In genomic region chr7:46565257-46565656, GRCh38 we compare ENCODE assay signal across 13 cellular contexts.
"Had no signal": no experiment of that assay in that cellular context is flagged by ENCODE, and none has a peak within 500 bp of the region (broad histone marks: within the 10 kb centered on the region; RNA-seq: fewer than 3 reads in every experiment).

No MANE protein-coding gene starts in this region.

- ATAC-seq: activated CD4-positive, CD25-positive, alpha-beta regulatory T cell treated with anti-CD3 and anti-CD28 coated beads, Interleukin-2, amount 50 U/mL, for 24 hours; activated T-cell treated with anti-CD3 and anti-CD28 coated beads, Interleukin-2, amount 50 U/mL, for 4 hours had no signal

- H3K27me3 ChIP-seq: esophagus muscularis mucosa, stomach, uterus had no signal

- H3K9me3 ChIP-seq: uterus had no signal

- H3K4me1 ChIP-seq: esophagus muscularis mucosa, stomach, uterus had no signal

- H3K27ac ChIP-seq: esophagus muscularis mucosa, stomach, uterus had no signal

- H3K4me3 ChIP-seq: esophagus muscularis mucosa, stomach, uterus had no signal

- DNase-seq: activated CD4-positive, alpha-beta T cell treated with anti-CD3 and anti-CD28 coated beads, Interleukin-2, amount 50 U/mL, for 4 hours; activated effector memory CD4-positive, alpha-beta T cell treated with anti-CD3 and anti-CD28 coated beads, Interleukin-2, amount 50 U/mL, for 16 hours; activated T-cell treated with anti-CD3 and anti-CD28 coated beads, Interleukin-2, amount 50 U/mL, for 4 hours; amygdala; cerebellar nuclear complex; dermis blood vessel endothelial cell; foreskin fibroblast; nephron progenitor cell; stomach; T-helper 2 cell; uterus had no signal

- H3K36me3 ChIP-seq: esophagus muscularis mucosa, stomach, uterus had no signal
